In genomic region chr15:29110176-29110575, GRCh38 we compare ENCODE assay signal across 23 cellular contexts.
DNase-seq lines count a peak whose midpoint lies in the region; ATAC-seq lines count a peak whose summit lies in the region.
"Had no signal": no experiment of that assay in that cellular context is flagged by ENCODE, and none has a peak within 500 bp of the region (broad histone marks: within the 10 kb centered on the region; RNA-seq: fewer than 3 reads in every experiment).

No MANE protein-coding gene starts in this region.

- no peak overlapping the region for H3K4ac ChIP-seq in neuronal stem cell (ENCODE audit: low read length)

- H3K9ac ChIP-seq in neuronal stem cell (ENCODE audit: low read depth, low read length, poor library complexity) = peak overlapping the region; percentile 56
- H3K9ac ChIP-seq: BLaER1 had no signal

- peak overlapping the region; percentile 44 for H3K18ac ChIP-seq in neuronal stem cell (ENCODE audit: low read length)

- no peaks in the 10 kb centered on the region for H3K9me3 Mint-ChIP-seq in activated naive CD8-positive, alpha-beta T cell treated with anti-CD3 and anti-CD28 coated beads, Interleukin-2, amount 10 ng/mL, durations not matched to agents 7 days and 5 days
- no peaks in the 10 kb centered on the region for H3K9me3 Mint-ChIP-seq in activated naive CD8-positive, alpha-beta T cell treated with anti-CD3 and anti-CD28 coated beads, Interleukin-2, amount 50 U/mL, for 24 hours
- H3K9me3 Mint-ChIP-seq: CD4-positive, alpha-beta memory T cell; CD8-positive, alpha-beta memory T cell had no signal

- no peak overlapping the region for H4K91ac ChIP-seq in neuronal stem cell (ENCODE audit: low read depth, low read length, poor library complexity)

- peak overlapping the region; percentile 31 for H3K14ac ChIP-seq in neuronal stem cell (ENCODE audit: low read length)

- peaks cover 11 to 13% of the 10 kb centered on the region in 2 donors for H3K4me1 ChIP-seq in neuronal stem cell (ENCODE audit: control insufficient read depth in 2 of 2, insufficient read depth in 1 of 2, low read depth in 1 of 2, low read length in 2 of 2)
- H3K4me1 ChIP-seq: BE2C had no signal

- H2BK5ac ChIP-seq in neuronal stem cell (ENCODE audit: low read length) = peak overlapping the region; percentile 22

- peak overlapping the region; percentile 10 for H3K23ac ChIP-seq in neuronal stem cell (ENCODE audit: low read depth, low read length, poor library complexity)

- peaks cover 7% of the 10 kb centered on the region for H3K4me1 Mint-ChIP-seq in activated naive CD8-positive, alpha-beta T cell treated with anti-CD3 and anti-CD28 coated beads, Interleukin-2, amount 10 ng/mL, durations not matched to agents 7 days and 5 days
- H3K4me1 Mint-ChIP-seq in activated naive CD8-positive, alpha-beta T cell treated with anti-CD3 and anti-CD28 coated beads, Interleukin-2, amount 50 U/mL, for 24 hours = peaks cover 9% of the 10 kb centered on the region

- H2BK12ac ChIP-seq in neuronal stem cell (ENCODE audit: low read length) = peak overlapping the region; percentile 52

- no peak overlapping the region for H2AK5ac ChIP-seq in neuronal stem cell (ENCODE audit: low read depth, low read length)

- POLR2A ChIA-PET in activated naive CD8-positive, alpha-beta T cell treated with anti-CD3 and anti-CD28 coated beads, Interleukin-2, amount 10 ng/mL, durations not matched to agents 7 days and 5 days (lab: Charles Lee) = no interaction called here

- no peaks in the 10 kb centered on the region for H3K27me3 ChIP-seq in neuronal stem cell (ENCODE audit: control insufficient read depth in 3 of 3, insufficient read depth in 3 of 3, low read depth in 1 of 3, low read length in 3 of 3)
- H3K27me3 ChIP-seq: BE2C, BLaER1 had no signal

- DNase-seq in activated naive CD8-positive, alpha-beta T cell treated with anti-CD3 and anti-CD28 coated beads, Interleukin-2, amount 10 ng/mL, durations not matched to agents 7 days and 5 days = no peak
- no peak for DNase-seq in activated naive CD8-positive, alpha-beta T cell treated with anti-CD3 and anti-CD28 coated beads, Interleukin-2, amount 50 U/mL, for 24 hours
- no peak for DNase-seq in neuronal stem cell (ENCODE audit: low spot score)
- DNase-seq in stimulated activated CD4-positive, alpha-beta T cell treated with anti-CD3 and anti-CD28 coated beads, Interleukin-4, amount 100 ng/mL, for 1 hour = no peak
- DNase-seq in activated CD4-positive, CD25-positive, alpha-beta regulatory T cell treated with anti-CD3 and anti-CD28 coated beads, Interleukin-2, amount 50 U/mL, for 72 hours = no peak
- DNase-seq: 8988T; ACHN; BE2C; C1 segment of cervical spinal cord; CD4-positive, alpha-beta memory T cell; CD4-positive, CD25-positive, alpha-beta regulatory T cell; CD8-positive, alpha-beta memory T cell; COR-L47; DMS 273 treated with DMSO at 0.1 percent for 48 hours; DMS153; DMS53; DMS79; DND-41; EL; GDM1 had no signal

- H2BK120ac ChIP-seq in neuronal stem cell (ENCODE audit: low read depth, low read length) = no peak overlapping the region

- H3K27me3 Mint-ChIP-seq in activated naive CD8-positive, alpha-beta T cell treated with anti-CD3 and anti-CD28 coated beads, Interleukin-2, amount 10 ng/mL, durations not matched to agents 7 days and 5 days = no peaks in the 10 kb centered on the region
- H3K27me3 Mint-ChIP-seq in activated naive CD8-positive, alpha-beta T cell treated with anti-CD3 and anti-CD28 coated beads, Interleukin-2, amount 50 U/mL, for 24 hours = peaks cover 2% of the 10 kb centered on the region
- H3K27me3 Mint-ChIP-seq: CD4-positive, alpha-beta memory T cell; CD4-positive, CD25-positive, alpha-beta regulatory T cell had no signal

- peaks cover 14 to 50% of the 10 kb centered on the region in 2 donors for H3K36me3 ChIP-seq in neuronal stem cell (replicated peaks in 1 of 2; ENCODE audit: control insufficient read depth in 2 of 2, insufficient read depth in 2 of 2, low read length in 2 of 2)

- peak overlapping the region; percentile 72 for H2BK15ac ChIP-seq in neuronal stem cell (ENCODE audit: low read length)

- peaks cover 5% of the 10 kb centered on the region for H3K36me3 Mint-ChIP-seq in activated naive CD8-positive, alpha-beta T cell treated with anti-CD3 and anti-CD28 coated beads, Interleukin-2, amount 10 ng/mL, durations not matched to agents 7 days and 5 days
- no peaks in the 10 kb centered on the region for H3K36me3 Mint-ChIP-seq in activated naive CD8-positive, alpha-beta T cell treated with anti-CD3 and anti-CD28 coated beads, Interleukin-2, amount 50 U/mL, for 24 hours (ENCODE audit: low read depth)
- H3K36me3 Mint-ChIP-seq: CD14-positive monocyte had no signal

- no peak overlapping the region for H3K4me3 ChIP-seq in neuronal stem cell (ENCODE audit: low read length in 2 of 2)
- H3K4me3 ChIP-seq: BLaER1, GM12878 had no signal

- no CpG with 5 or more reads among the region's 5 CpGs for WGBS in neuronal stem cell (ENCODE audit: extremely low coverage in 2 of 2, insufficient read length in 2 of 2, insufficient replicate concordance in 1 of 2), 2 donors

- H3K79me1 ChIP-seq in neuronal stem cell (ENCODE audit: low read depth, low read length) = peaks cover 9% of the 10 kb centered on the region

- no peak overlapping the region for H3K4me2 ChIP-seq in neuronal stem cell (ENCODE audit: insufficient read depth, low read length, poor library complexity, severe bottlenecking)
- H3K4me2 ChIP-seq: BLaER1 had no signal

- no peak overlapping the region for H3K4me3 Mint-ChIP-seq in activated naive CD8-positive, alpha-beta T cell treated with anti-CD3 and anti-CD28 coated beads, Interleukin-2, amount 10 ng/mL, durations not matched to agents 7 days and 5 days
- H3K4me3 Mint-ChIP-seq in activated naive CD8-positive, alpha-beta T cell treated with anti-CD3 and anti-CD28 coated beads, Interleukin-2, amount 50 U/mL, for 24 hours = no peak overlapping the region
- H3K4me3 Mint-ChIP-seq: CD14-positive monocyte; CD4-positive, alpha-beta memory T cell had no signal

- no peak overlapping the region for H3K27ac Mint-ChIP-seq in activated naive CD8-positive, alpha-beta T cell treated with anti-CD3 and anti-CD28 coated beads, Interleukin-2, amount 10 ng/mL, durations not matched to agents 7 days and 5 days
- H3K27ac Mint-ChIP-seq in activated naive CD8-positive, alpha-beta T cell treated with anti-CD3 and anti-CD28 coated beads, Interleukin-2, amount 50 U/mL, for 24 hours = no peak overlapping the region
- H3K27ac Mint-ChIP-seq: CD14-positive monocyte; CD4-positive, alpha-beta memory T cell; CD4-positive, CD25-positive, alpha-beta regulatory T cell; CD8-positive, alpha-beta memory T cell had no signal

- no peaks in the 10 kb centered on the region for H3K9me3 ChIP-seq in neuronal stem cell (replicated peaks in 1 of 2; ENCODE audit: control insufficient read depth in 2 of 2, insufficient read depth in 1 of 2, low read depth in 1 of 2, low read length in 2 of 2)
- H3K9me3 ChIP-seq: BE2C, BLaER1 had no signal

- ATAC-seq in activated naive CD8-positive, alpha-beta T cell treated with anti-CD3 and anti-CD28 coated beads, Interleukin-2, amount 10 ng/mL, durations not matched to agents 7 days and 5 days (ENCODE audit: low read depth) = peak; percentile 8
- no peak for ATAC-seq in activated naive CD8-positive, alpha-beta T cell treated with anti-CD3 and anti-CD28 coated beads, Interleukin-2, amount 50 U/mL, for 24 hours
- ATAC-seq: GM12878 had no signal

- H2AFZ ChIP-seq in neuronal stem cell (ENCODE audit: low read length) = no peak overlapping the region

- H4K8ac ChIP-seq in neuronal stem cell (ENCODE audit: low read depth, low read length) = no peak overlapping the region

- H3K27ac ChIP-seq in neuronal stem cell (replicated peaks; ENCODE audit: low read length) = no peak overlapping the region
- H3K27ac ChIP-seq: BLaER1 had no signal
